In the genomic region with DNA sequence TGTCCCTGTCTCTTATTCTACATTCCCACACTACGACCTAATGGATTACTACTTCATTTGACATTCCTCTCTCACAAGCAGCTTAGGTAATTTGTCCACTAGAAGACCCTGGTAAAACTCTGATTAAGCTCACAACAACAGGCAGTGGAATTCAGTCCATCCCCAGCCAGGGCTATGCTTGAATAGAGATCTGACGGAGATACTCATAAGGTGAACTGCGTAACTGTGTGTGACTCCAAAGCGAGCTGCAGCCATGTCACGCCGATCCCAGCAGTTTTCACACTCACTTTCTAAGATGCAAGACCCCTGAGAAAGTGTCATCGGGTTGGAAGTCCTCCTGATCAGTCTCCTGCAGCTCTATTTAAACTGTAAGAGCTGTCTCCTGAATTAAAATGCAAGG, we compare ENCODE assay signal across 16 cellular contexts. TPM values are rescaled to one million over a fixed set of nuclear protein-coding genes. Genes with fewer than 3 reads are reported as not detected.
"Had no signal": no experiment of that assay in that cellular context is flagged by ENCODE, and none has a peak within 500 bp of the region (broad histone marks: within the 10 kb centered on the region; RNA-seq: fewer than 3 reads in every experiment).

No MANE protein-coding gene starts in this region.

- H3K9me3 ChIP-seq: colonic mucosa, gastrocnemius medialis, prostate gland, upper lobe of left lung had no signal

- H3K4me1 ChIP-seq: colonic mucosa, gastrocnemius medialis, heart right ventricle, prostate gland, upper lobe of left lung had no signal

- DNase-seq: activated CD4-positive, alpha-beta memory T cell treated with anti-CD3 and anti-CD28 coated beads for 36 hours; activated T-cell treated with anti-CD3 and anti-CD28 coated beads, Interleukin-2, amount 50 U/mL, for 72 hours; caudate nucleus; colonic mucosa; effector CD4-positive, alpha-beta T cell; gastrocnemius medialis; heart right ventricle; naive B cell; nucleus accumbens; stimulated activated CD4-positive, alpha-beta T cell treated with anti-CD3 and anti-CD28 coated beads, Interleukin-2, amount 100 ng/mL, for 24 hours; stimulated activated naive B cell treated with anti-CD40 and anti-IgM and Interleukin-4, amounts not matched to agents 10 μg/mL and 1 μg/mL and 100 μg/mL, for 72 hours; T-helper 9 cell; upper lobe of left lung had no signal

- H3K27me3 ChIP-seq: colonic mucosa, gastrocnemius medialis, heart right ventricle, upper lobe of left lung had no signal

- H3K36me3 Mint-ChIP-seq: activated CD4-positive, alpha-beta memory T cell treated with anti-CD3 and anti-CD28 coated beads for 36 hours; naive B cell; stimulated activated naive B cell treated with anti-CD40 and anti-IgM and Interleukin-4, amounts not matched to agents 10 μg/mL and 1 μg/mL and 100 μg/mL, for 72 hours had no signal

- H3K27ac Mint-ChIP-seq: activated CD4-positive, alpha-beta memory T cell treated with anti-CD3 and anti-CD28 coated beads for 36 hours; activated T-cell treated with anti-CD3 and anti-CD28 coated beads, Interleukin-2, amount 50 U/mL, for 72 hours; naive B cell; stimulated activated naive B cell treated with anti-CD40 and anti-IgM and Interleukin-4, amounts not matched to agents 10 μg/mL and 1 μg/mL and 100 μg/mL, for 72 hours had no signal

- H3K36me3 ChIP-seq: colonic mucosa, gastrocnemius medialis, heart right ventricle, prostate gland, upper lobe of left lung had no signal

- ATAC-seq: activated T-cell treated with anti-CD3 and anti-CD28 coated beads, Interleukin-2, amount 50 U/mL, for 72 hours; gastrocnemius medialis; heart right ventricle; sciatic nerve; stimulated activated naive B cell treated with anti-CD40 and anti-IgM and Interleukin-4, amounts not matched to agents 10 μg/mL and 1 μg/mL and 100 μg/mL, for 72 hours had no signal

- H3K27me3 Mint-ChIP-seq: activated CD4-positive, alpha-beta memory T cell treated with anti-CD3 and anti-CD28 coated beads for 36 hours; naive B cell; stimulated activated naive B cell treated with anti-CD40 and anti-IgM and Interleukin-4, amounts not matched to agents 10 μg/mL and 1 μg/mL and 100 μg/mL, for 72 hours had no signal

- H3K4me3 Mint-ChIP-seq: activated CD4-positive, alpha-beta memory T cell treated with anti-CD3 and anti-CD28 coated beads for 36 hours; activated T-cell treated with anti-CD3 and anti-CD28 coated beads, Interleukin-2, amount 50 U/mL, for 72 hours; naive B cell; stimulated activated naive B cell treated with anti-CD40 and anti-IgM and Interleukin-4, amounts not matched to agents 10 μg/mL and 1 μg/mL and 100 μg/mL, for 72 hours had no signal

- H3K27ac ChIP-seq: colonic mucosa, gastrocnemius medialis, heart right ventricle, prostate gland, upper lobe of left lung had no signal

- H3K4me3 ChIP-seq: colonic mucosa, gastrocnemius medialis, heart right ventricle, lung, prostate gland had no signal

- H3K4me1 Mint-ChIP-seq: naive B cell; stimulated activated naive B cell treated with anti-CD40 and anti-IgM and Interleukin-4, amounts not matched to agents 10 μg/mL and 1 μg/mL and 100 μg/mL, for 72 hours had no signal

RNA-seq across cellular contexts. Expression of a gene that starts 25.7 kb away (rescaled TPM):
- total RNA-seq: activated CD4-positive, alpha-beta memory T cell treated with anti-CD3 and anti-CD28 coated beads for 36 hours; activated T-cell treated with anti-CD3 and anti-CD28 coated beads, Interleukin-2, amount 50 U/mL, for 72 hours had no signal
